22 cellular contexts compared by ENCODE assay signal in the genomic region with DNA sequence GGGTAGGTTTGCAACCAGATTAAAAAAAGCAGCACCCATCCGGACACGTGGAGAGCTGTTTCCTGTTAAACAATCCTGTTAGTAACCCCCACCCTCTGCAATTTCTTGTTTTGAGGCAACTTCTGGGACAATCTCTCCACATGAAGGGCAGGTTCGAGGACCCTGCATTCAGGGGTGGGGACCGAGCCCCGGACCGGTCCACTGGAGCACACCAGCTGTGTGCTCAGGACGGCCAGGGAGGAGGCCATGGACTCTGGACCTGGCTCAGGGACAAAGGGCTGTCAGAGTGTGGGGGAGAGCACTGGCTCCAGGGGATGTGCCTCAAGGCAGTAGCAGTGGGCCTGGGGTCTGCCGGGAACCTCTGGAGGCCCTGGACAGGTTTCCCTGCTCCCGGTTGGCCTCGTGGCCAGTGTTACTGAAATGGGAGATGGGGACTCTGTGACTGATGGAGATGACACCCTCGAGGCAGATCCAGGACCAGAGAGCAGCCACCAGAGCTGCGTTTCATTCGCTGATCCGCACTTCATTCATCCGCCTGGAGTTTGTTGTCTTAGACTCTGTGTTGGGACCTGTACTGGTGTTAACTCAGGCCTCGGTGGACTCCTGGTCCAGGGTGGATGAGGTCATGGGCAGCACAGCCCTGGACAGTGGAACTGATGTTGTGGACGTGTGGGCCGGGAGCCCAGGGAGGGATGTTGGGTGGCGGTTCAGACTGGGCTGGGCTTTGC. TPM values are rescaled to one million over a fixed set of nuclear protein-coding genes. Genes with fewer than 3 reads are reported as not detected.
DNase-seq lines count a peak whose midpoint lies in the region; ATAC-seq and TF ChIP-seq lines count a peak whose summit lies in the region.
"Had no signal": no experiment of that assay in that cellular context is flagged by ENCODE, and none has a peak within 500 bp of the region (broad histone marks: within the 10 kb centered on the region; RNA-seq: fewer than 3 reads in every experiment).

No MANE protein-coding gene starts in this region.

- intact Hi-C loops in activated naive CD4-positive, alpha-beta T cell treated with anti-CD3 and anti-CD28 coated beads for 36 hours (cut with micrococcal nuclease): no loop called here

- no peak overlapping the region for H3K4me2 ChIP-seq in smooth muscle cell

- H3K4me1 Mint-ChIP-seq in activated naive CD4-positive, alpha-beta T cell treated with anti-CD3 and anti-CD28 coated beads, Interleukin-2, amount 10 ng/mL, durations not matched to agents 7 days and 5 days: peaks cover 28% of the 10 kb centered on the region
- H3K4me1 Mint-ChIP-seq in activated naive CD4-positive, alpha-beta T cell treated with anti-CD3 and anti-CD28 coated beads for 36 hours (ENCODE audit: low read depth): peaks cover 14% of the 10 kb centered on the region
- H3K4me1 Mint-ChIP-seq in T-helper 17 cell: peaks cover 10% of the 10 kb centered on the region
- peaks cover 8% of the 10 kb centered on the region for H3K4me1 Mint-ChIP-seq in stimulated activated effector memory CD8-positive, alpha-beta T cell treated with anti-CD3 and anti-CD28 coated beads, Interleukin-12 subunit alpha, Interleukin-12 subunit beta, amount 100 ng/mL, for 72 hours
- peaks cover 19 to 29% of the 10 kb centered on the region in 2 donors for H3K4me1 Mint-ChIP-seq in stimulated activated naive B cell treated with anti-CD40 and anti-IgM and Interleukin-4, amounts not matched to agents 10 μg/mL and 1 μg/mL and 100 μg/mL, for 72 hours

- H3F3A ChIP-seq in smooth muscle cell (ENCODE audit: low read depth): no peaks in the 10 kb centered on the region

- WGBS in liver: 65% methylated on average over 19 of the region's 19 CpGs
- WGBS in smooth muscle cell (ENCODE audit: low lambda C conversion rate): 95% methylated on average over 19 of the region's 19 CpGs

- no peaks in the 10 kb centered on the region for H3K9me3 Mint-ChIP-seq in activated naive CD4-positive, alpha-beta T cell treated with anti-CD3 and anti-CD28 coated beads, Interleukin-2, amount 10 ng/mL, durations not matched to agents 7 days and 5 days
- no peaks in the 10 kb centered on the region for H3K9me3 Mint-ChIP-seq in activated naive CD4-positive, alpha-beta T cell treated with anti-CD3 and anti-CD28 coated beads for 36 hours
- no peaks in the 10 kb centered on the region for H3K9me3 Mint-ChIP-seq in stimulated activated effector memory CD8-positive, alpha-beta T cell treated with anti-CD3 and anti-CD28 coated beads, Interleukin-12 subunit alpha, Interleukin-12 subunit beta, amount 100 ng/mL, for 72 hours
- H3K9me3 Mint-ChIP-seq in stimulated activated naive B cell treated with anti-CD40 and anti-IgM and Interleukin-4, amounts not matched to agents 10 μg/mL and 1 μg/mL and 100 μg/mL, for 72 hours: no peaks in the 10 kb centered on the region
- H3K9me3 Mint-ChIP-seq: activated CD4-positive, alpha-beta memory T cell treated with anti-CD3 and anti-CD28 coated beads, Interleukin-2, amount 10 ng/mL, durations not matched to agents 7 days and 5 days had no signal

- H2AFZ ChIP-seq in smooth muscle cell (ENCODE audit: low read depth): no peak overlapping the region

- CTCF ChIA-PET in activated naive CD4-positive, alpha-beta T cell treated with anti-CD3 and anti-CD28 coated beads, Interleukin-2, amount 10 ng/mL, durations not matched to agents 7 days and 5 days (lab: Charles Lee): no interaction called here
- CTCF ChIA-PET in activated naive CD4-positive, alpha-beta T cell treated with anti-CD3 and anti-CD28 coated beads for 36 hours (lab: Charles Lee): interaction anchor here (1.3 kb wide), 1 partner anchor 68 kb away, joined by 5 read pairs; no protein-coding TSS in a partner anchor

- no peak overlapping the region for H3K27ac ChIP-seq in liver (ENCODE audit: low read depth in 1 of 2, low read length in 2 of 2)
- H3K27ac ChIP-seq in smooth muscle cell (ENCODE audit: low read depth): no peak overlapping the region
- H3K27ac ChIP-seq: dorsolateral prefrontal cortex, gastrocnemius medialis, neutrophil, testis had no signal

- H3K4me1 ChIP-seq in liver (ENCODE audit: control insufficient read depth in 4 of 4, insufficient read depth in 4 of 4, low read length in 3 of 4) (peaks cover 6 to 19% (median 15%) of the 10 kb centered on the region in 4 donors), smooth muscle cell (ENCODE audit: low read depth) (peaks cover 6% of the 10 kb centered on the region)

- H3K36me3 Mint-ChIP-seq in activated naive CD4-positive, alpha-beta T cell treated with anti-CD3 and anti-CD28 coated beads, Interleukin-2, amount 10 ng/mL, durations not matched to agents 7 days and 5 days: peaks cover under 1% of the 10 kb centered on the region
- H3K36me3 Mint-ChIP-seq in activated naive CD4-positive, alpha-beta T cell treated with anti-CD3 and anti-CD28 coated beads for 36 hours (ENCODE audit: low read depth): no peaks in the 10 kb centered on the region
- no peaks in the 10 kb centered on the region for H3K36me3 Mint-ChIP-seq in T-helper 17 cell (ENCODE audit: low read depth)
- H3K36me3 Mint-ChIP-seq in stimulated activated effector memory CD8-positive, alpha-beta T cell treated with anti-CD3 and anti-CD28 coated beads, Interleukin-12 subunit alpha, Interleukin-12 subunit beta, amount 100 ng/mL, for 72 hours: no peaks in the 10 kb centered on the region
- peaks cover 3% of the 10 kb centered on the region in 2 donors for H3K36me3 Mint-ChIP-seq in stimulated activated naive B cell treated with anti-CD40 and anti-IgM and Interleukin-4, amounts not matched to agents 10 μg/mL and 1 μg/mL and 100 μg/mL, for 72 hours

- no peak for ATAC-seq in T-helper 17 cell
- no peak for ATAC-seq in stimulated activated effector memory CD8-positive, alpha-beta T cell treated with anti-CD3 and anti-CD28 coated beads, Interleukin-12 subunit alpha, Interleukin-12 subunit beta, amount 100 ng/mL, for 72 hours
- no peak for ATAC-seq in stimulated activated naive B cell treated with anti-CD40 and anti-IgM and Interleukin-4, amounts not matched to agents 10 μg/mL and 1 μg/mL and 100 μg/mL, for 72 hours (replicated peaks)
- ATAC-seq in HG03139 (IDR thresholded peaks at IDR 0.05; ENCODE audit: unreplicated experiment): no peak
- ATAC-seq: gastrocnemius medialis, Right ventricle myocardium inferior had no signal

- H3K79me2 ChIP-seq in smooth muscle cell (ENCODE audit: low read depth): no peaks in the 10 kb centered on the region

- H3K27me3 ChIP-seq in liver (ENCODE audit: control insufficient read depth in 4 of 4, insufficient read depth in 4 of 4, low read length in 3 of 4) (peaks cover 0 to 3% (median 0%) of the 10 kb centered on the region in 4 donors), smooth muscle cell (ENCODE audit: low read depth) (peaks cover 25% of the 10 kb centered on the region)
- H3K27me3 ChIP-seq: testis had no signal

- H3K4me3 ChIP-seq in liver (ENCODE audit: low read depth in 1 of 3, low read length in 3 of 3) (no peak overlapping the region), smooth muscle cell (no peak overlapping the region)
- H3K4me3 ChIP-seq: dorsolateral prefrontal cortex, gastrocnemius medialis, testis had no signal

- H3K9me3 ChIP-seq in T-helper 17 cell (ENCODE audit: control insufficient read depth, low read length, poor library complexity, severe bottlenecking) (no peaks in the 10 kb centered on the region), liver (ENCODE audit: control insufficient read depth in 4 of 4, low read length in 3 of 4) (no peaks in the 10 kb centered on the region), smooth muscle cell (replicated peaks; ENCODE audit: low read depth) (no peaks in the 10 kb centered on the region)
- H3K9me3 ChIP-seq: gastrocnemius medialis, neutrophil, testis had no signal

- TF ChIP-seq CTCF in liver (IDR thresholded peaks at IDR 0.05; ENCODE audit: low read depth, low read length, missing input control) (no peak), smooth muscle cell (IDR thresholded peaks at IDR 0.05; ENCODE audit: borderline replicate concordance, insufficient read depth, poor library complexity, severe bottlenecking) (no peak)

- no peak overlapping the region for H3K9ac ChIP-seq in liver (ENCODE audit: low read depth in 1 of 2, low read length in 2 of 2)
- H3K9ac ChIP-seq in smooth muscle cell (ENCODE audit: low read depth): no peak overlapping the region

- no peaks in the 10 kb centered on the region for H4K20me1 ChIP-seq in smooth muscle cell (ENCODE audit: low read depth)

- DNase-seq in activated naive CD4-positive, alpha-beta T cell treated with anti-CD3 and anti-CD28 coated beads, Interleukin-2, amount 10 ng/mL, durations not matched to agents 7 days and 5 days: no peak
- no peak for DNase-seq in activated naive CD4-positive, alpha-beta T cell treated with anti-CD3 and anti-CD28 coated beads for 36 hours
- DNase-seq in T-helper 17 cell: no peak
- DNase-seq in stimulated activated effector memory CD8-positive, alpha-beta T cell treated with anti-CD3 and anti-CD28 coated beads, Interleukin-12 subunit alpha, Interleukin-12 subunit beta, amount 100 ng/mL, for 72 hours (ENCODE audit: low spot score in 2 of 2): no peak
- no peak for DNase-seq in stimulated activated naive B cell treated with anti-CD40 and anti-IgM and Interleukin-4, amounts not matched to agents 10 μg/mL and 1 μg/mL and 100 μg/mL, for 72 hours
- no peak for DNase-seq in smooth muscle cell (lab: John Stamatoyannopoulos, UW; ENCODE audit: unreplicated experiment)
- DNase-seq: ACHN; activated CD4-positive, alpha-beta memory T cell treated with anti-CD3 and anti-CD28 coated beads, Interleukin-2, amount 10 ng/mL, durations not matched to agents 7 days and 5 days; amniotic stem cell; DMS79 treated with DMSO at 0.1 percent for 48 hours; dorsolateral prefrontal cortex; gastrocnemius medialis; Karpas-422; midbrain; NCI-H1092; NCI-H2081 treated with DMSO at 0.1 percent for 48 hours; testis had no signal

- no peaks in the 10 kb centered on the region for H3K36me3 ChIP-seq in liver (ENCODE audit: control insufficient read depth in 4 of 4, insufficient read depth in 3 of 4, low read depth in 1 of 4, low read length in 3 of 4)
- H3K36me3 ChIP-seq in smooth muscle cell (ENCODE audit: low read depth): no peaks in the 10 kb centered on the region
- H3K36me3 ChIP-seq: gastrocnemius medialis, neutrophil had no signal

- peaks cover 65% of the 10 kb centered on the region for H3K27me3 Mint-ChIP-seq in activated naive CD4-positive, alpha-beta T cell treated with anti-CD3 and anti-CD28 coated beads, Interleukin-2, amount 10 ng/mL, durations not matched to agents 7 days and 5 days
- peaks cover 11% of the 10 kb centered on the region for H3K27me3 Mint-ChIP-seq in activated naive CD4-positive, alpha-beta T cell treated with anti-CD3 and anti-CD28 coated beads for 36 hours (ENCODE audit: low read depth)
- H3K27me3 Mint-ChIP-seq in T-helper 17 cell: no peaks in the 10 kb centered on the region
- H3K27me3 Mint-ChIP-seq in stimulated activated naive B cell treated with anti-CD40 and anti-IgM and Interleukin-4, amounts not matched to agents 10 μg/mL and 1 μg/mL and 100 μg/mL, for 72 hours: peaks cover 15 to 30% of the 10 kb centered on the region in 2 donors

- H3K4me3 Mint-ChIP-seq in activated naive CD4-positive, alpha-beta T cell treated with anti-CD3 and anti-CD28 coated beads, Interleukin-2, amount 10 ng/mL, durations not matched to agents 7 days and 5 days: no peak overlapping the region
- H3K4me3 Mint-ChIP-seq in activated naive CD4-positive, alpha-beta T cell treated with anti-CD3 and anti-CD28 coated beads for 36 hours: no peak overlapping the region
- peak overlapping the region; percentile 55 for H3K4me3 Mint-ChIP-seq in T-helper 17 cell
- H3K4me3 Mint-ChIP-seq in stimulated activated effector memory CD8-positive, alpha-beta T cell treated with anti-CD3 and anti-CD28 coated beads, Interleukin-12 subunit alpha, Interleukin-12 subunit beta, amount 100 ng/mL, for 72 hours: no peak overlapping the region
- H3K4me3 Mint-ChIP-seq in stimulated activated naive B cell treated with anti-CD40 and anti-IgM and Interleukin-4, amounts not matched to agents 10 μg/mL and 1 μg/mL and 100 μg/mL, for 72 hours: no peak overlapping the region
- H3K4me3 Mint-ChIP-seq: activated CD4-positive, alpha-beta memory T cell treated with anti-CD3 and anti-CD28 coated beads, Interleukin-2, amount 10 ng/mL, durations not matched to agents 7 days and 5 days had no signal

- H3K27ac Mint-ChIP-seq in activated naive CD4-positive, alpha-beta T cell treated with anti-CD3 and anti-CD28 coated beads, Interleukin-2, amount 10 ng/mL, durations not matched to agents 7 days and 5 days: peak overlapping the region; percentile 62
- no peak overlapping the region for H3K27ac Mint-ChIP-seq in activated naive CD4-positive, alpha-beta T cell treated with anti-CD3 and anti-CD28 coated beads for 36 hours
- no peak overlapping the region for H3K27ac Mint-ChIP-seq in T-helper 17 cell
- H3K27ac Mint-ChIP-seq in stimulated activated effector memory CD8-positive, alpha-beta T cell treated with anti-CD3 and anti-CD28 coated beads, Interleukin-12 subunit alpha, Interleukin-12 subunit beta, amount 100 ng/mL, for 72 hours: peak overlapping the region; percentile 64
- no peak overlapping the region for H3K27ac Mint-ChIP-seq in stimulated activated naive B cell treated with anti-CD40 and anti-IgM and Interleukin-4, amounts not matched to agents 10 μg/mL and 1 μg/mL and 100 μg/mL, for 72 hours
- H3K27ac Mint-ChIP-seq: activated CD4-positive, alpha-beta memory T cell treated with anti-CD3 and anti-CD28 coated beads, Interleukin-2, amount 10 ng/mL, durations not matched to agents 7 days and 5 days had no signal

- no peak for TF ChIP-seq RAD21 in liver (IDR thresholded peaks at IDR 0.05)

RNA-seq across cellular contexts. Expression of a gene that starts 2.9 kb away (rescaled TPM):
- 1 to 10 TPM; 6.4 to 9.0 TPM for total RNA-seq in activated naive CD4-positive, alpha-beta T cell treated with anti-CD3 and anti-CD28 coated beads for 36 hours
- total RNA-seq in T-helper 17 cell: 1 to 10 TPM; 4.7 to 8.2 TPM
- under 1 TPM in 1 of 2 donors, not detected in 1; 0.47 TPM for total RNA-seq in liver
- polyA plus RNA-seq in liver: under 1 TPM; 0.30 to 0.56 TPM
- total RNA-seq in smooth muscle cell: 0.58 TPM in 1 of 2 replicates, not detected in the other
- 0.14 and 0.43 TPM in 2 replicates for polyA plus RNA-seq in smooth muscle cell
- total RNA-seq: cardiac septum, gastrocnemius medialis, Right ventricle myocardium inferior had no signal

RNA-seq across cellular contexts. Expression of a gene that starts 12.2 kb away (rescaled TPM):
- 1,000 to 10,000 TPM; 3,875 to 3,899 TPM for total RNA-seq in activated naive CD4-positive, alpha-beta T cell treated with anti-CD3 and anti-CD28 coated beads for 36 hours
- total RNA-seq in T-helper 17 cell: 1,000 to 10,000 TPM; 4,192 to 4,476 TPM
- 1,000 to 10,000 TPM; 1,021 to 2,122 TPM for total RNA-seq in liver
- polyA plus RNA-seq in liver: 1,000 to 10,000 TPM in 1 of 2 donors, 100 to 1,000 TPM in 1; 699 to 2,663 TPM
- total RNA-seq in smooth muscle cell: 3,317 and 3,917 TPM in 2 replicates
- polyA plus RNA-seq in smooth muscle cell: 1,063 and 1,144 TPM in 2 replicates

RNA-seq across cellular contexts. Expression of a gene that starts 40.8 kb away (rescaled TPM):
- not detected for total RNA-seq in activated naive CD4-positive, alpha-beta T cell treated with anti-CD3 and anti-CD28 coated beads for 36 hours
- total RNA-seq in T-helper 17 cell (not detected), liver (under 1 TPM; 0.25 to 0.65 TPM), smooth muscle cell (not detected in 2 replicates)
- polyA plus RNA-seq in liver (under 1 TPM; 0.14 to 0.83 TPM), smooth muscle cell (0.30 TPM in 1 of 2 replicates, not detected in the other)
- total RNA-seq: activated CD4-positive, alpha-beta memory T cell treated with anti-CD3 and anti-CD28 coated beads, Interleukin-2, amount 10 ng/mL, durations not matched to agents 7 days and 5 days; cardiac septum; gastrocnemius medialis; Right ventricle myocardium inferior had no signal

Comparison
In these comparisons a context has a peak if more than half of its experiments do, and no peak if none do; other contexts are left out.
1. H3K27ac Mint-ChIP-seq: peak in activated naive CD4-positive, alpha-beta T cell treated with anti-CD3 and anti-CD28 coated beads, Interleukin-2, amount 10 ng/mL, durations not matched to agents 7 days and 5 days (single experiment) and stimulated activated effector memory CD8-positive, alpha-beta T cell treated with anti-CD3 and anti-CD28 coated beads, Interleukin-12 subunit alpha, Interleukin-12 subunit beta, amount 100 ng/mL, for 72 hours (single experiment); none in activated naive CD4-positive, alpha-beta T cell treated with anti-CD3 and anti-CD28 coated beads for 36 hours (single experiment), T-helper 17 cell (single experiment) and stimulated activated naive B cell treated with anti-CD40 and anti-IgM and Interleukin-4, amounts not matched to agents 10 μg/mL and 1 μg/mL and 100 μg/mL, for 72 hours (single experiment).